13 cellular contexts compared by ENCODE assay signal in the genomic region with DNA sequence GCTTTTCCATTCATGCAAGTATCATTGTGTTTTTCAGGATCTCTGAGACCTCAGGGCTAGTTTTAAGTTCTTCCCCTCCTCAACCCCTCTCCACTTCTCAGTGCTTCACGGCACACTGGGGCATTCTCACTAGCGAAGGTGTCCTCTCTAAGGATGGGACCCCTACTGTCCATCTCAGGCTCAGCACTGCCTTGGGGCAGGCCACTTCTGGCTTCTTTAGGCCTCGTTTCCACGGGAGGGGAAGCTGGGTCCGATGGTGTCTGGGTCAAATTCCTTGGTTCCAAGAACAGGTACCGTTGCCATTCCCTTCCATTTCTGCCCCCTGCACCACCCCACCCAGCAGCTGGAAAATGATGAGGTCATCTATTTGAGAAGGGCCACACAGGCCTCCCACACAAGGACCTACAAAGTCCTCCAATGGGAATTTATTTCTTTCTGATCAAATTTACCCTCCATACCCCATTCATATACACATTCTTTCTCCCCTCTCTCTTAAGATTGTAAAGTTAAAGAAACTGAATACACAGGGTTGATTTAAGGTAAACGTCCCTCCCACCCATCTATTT. TPM values are rescaled to one million over a fixed set of nuclear protein-coding genes. Genes with fewer than 3 reads are reported as not detected.
DNase-seq lines count a peak whose midpoint lies in the region; ATAC-seq, FAIRE-seq and TF ChIP-seq lines count a peak whose summit lies in the region.
"Had no signal": no experiment of that assay in that cellular context is flagged by ENCODE, and none has a peak within 500 bp of the region (broad histone marks: within the 10 kb centered on the region; RNA-seq: fewer than 3 reads in every experiment).

No MANE protein-coding gene starts in this region.

- no peak for TF ChIP-seq CTCF in HEK293 (tag by site-specific recombination; IDR thresholded peaks at IDR 0.05)
- TF ChIP-seq CTCF in K562 (IDR thresholded peaks at IDR 0.05 in 2 of 3, conservative IDR thresholded peaks at IDR 0.05 in 1 of 3; ENCODE audit: insufficient read depth in 2 of 3, low read depth in 1 of 3, low read length in 3 of 3), result 0 out of 6 replicates have a peak, but pooled peaks of 1 of the 3 experiments have one; percentile 13

- POLR2A ChIA-PET in HEK293 (lab: Yijun Ruan, JAX), result interaction anchor here (1.1 kb wide), 1 partner anchor 127 kb away, joined by 4 read pairs; no protein-coding TSS in a partner anchor
- POLR2A ChIA-PET in K562 (lab: Yijun Ruan, JAX), result interaction anchor here (0.6 to 0.9 kb wide), 2 partner anchors 17 to 528 kb away, joined by 3 read pairs; no protein-coding TSS in a partner anchor

- no peak overlapping the region for H3K14ac ChIP-seq in trophoblast cell (ENCODE audit: low read length)

- H3K27me3 ChIP-seq in K562 (ENCODE audit: control insufficient read depth in 2 of 2, insufficient read depth in 2 of 2, low read length in 2 of 2) (peaks cover 0 to 6% of the 10 kb centered on the region in 2 experiments; a peak in 2 of 5 replicates), trophoblast cell (ENCODE audit: insufficient read depth, low read length) (no peaks in the 10 kb centered on the region)

- TF ChIP-seq POLR2A in K562 (conservative IDR thresholded peaks at IDR 0.05) (no peak), H54 (IDR thresholded peaks at IDR 0.05; ENCODE audit: low read depth, low read length) (no peak)

- no peaks in the 10 kb centered on the region for H4K20me1 ChIP-seq in K562 (replicated peaks; ENCODE audit: control insufficient read depth, insufficient read depth, low read length)

- H2AK5ac ChIP-seq in trophoblast cell (ENCODE audit: low read length), result no peak overlapping the region

- H4K12ac ChIP-seq in trophoblast cell (ENCODE audit: low read depth, low read length), result no peak overlapping the region

- peak; percentile 74 for ATAC-seq in K562

- H4K91ac ChIP-seq in trophoblast cell (ENCODE audit: low read depth, low read length), result no peak overlapping the region

- H4K8ac ChIP-seq in trophoblast cell (ENCODE audit: low read depth, low read length), result no peak overlapping the region

- no peaks in the 10 kb centered on the region for H3K4me1 ChIP-seq in HEK293 (ENCODE audit: control insufficient read depth, insufficient read depth, low read length)
- no peaks in the 10 kb centered on the region for H3K4me1 ChIP-seq in K562 (replicated peaks in 1 of 2; ENCODE audit: control insufficient read depth in 2 of 2, insufficient read depth in 2 of 2, low read length in 2 of 2)
- no peaks in the 10 kb centered on the region for H3K4me1 ChIP-seq in trophoblast cell (ENCODE audit: control insufficient read depth in 1 of 2, insufficient read depth in 2 of 2, low read length in 2 of 2)

- no peak overlapping the region for H2AFZ ChIP-seq in K562 (ENCODE audit: low read depth, low read length)
- H2AFZ ChIP-seq in trophoblast cell (ENCODE audit: insufficient read depth, low read length, poor library complexity), result no peak overlapping the region

- CTCF ChIA-PET in HEK293 (lab: Yijun Ruan, JAX), result interaction anchor here (0.5 to 2.8 kb wide), 25 partner anchors 8 to 626 kb away, joined by 3 to 16 read pairs (median 3); no protein-coding TSS in a partner anchor
- CTCF ChIA-PET in K562 (lab: Yijun Ruan, JAX; ENCODE audit: low intra/inter-chr PET ratio), result interaction anchor here (1.4 to 4.5 kb wide), 5 partner anchors 218 to 627 kb away, joined by 3 to 59 read pairs (median 11); no protein-coding TSS in a partner anchor

- H3K18ac ChIP-seq in trophoblast cell (ENCODE audit: low read length), result no peak overlapping the region

- 17% methylated on average over 7 of the region's 7 CpGs for WGBS in K562 (ENCODE audit: insufficient coverage, low coverage, missing lambda C conversion rate)
- no CpG with 5 or more reads among the region's 7 CpGs for WGBS in trophoblast cell (ENCODE audit: extremely low coverage, insufficient coverage, insufficient read length)

- no peak overlapping the region for H3K4me3 ChIP-seq in HEK293 (ENCODE audit: low read depth, low read length)
- no peak overlapping the region for H3K4me3 ChIP-seq in K562
- no peak overlapping the region for H3K4me3 ChIP-seq in trophoblast cell (ENCODE audit: low read depth, low read length)

- H3K9ac ChIP-seq in K562 (ENCODE audit: insufficient read depth in 1 of 2, low read depth in 2 of 2, low read length in 2 of 2) (no peak overlapping the region), trophoblast cell (ENCODE audit: low read length) (no peak overlapping the region)

- no peak overlapping the region for H3K4me2 ChIP-seq in K562 (ENCODE audit: insufficient read depth, low read length)
- no peak overlapping the region for H3K4me2 ChIP-seq in trophoblast cell (ENCODE audit: low read length)

- H2BK12ac ChIP-seq in trophoblast cell (ENCODE audit: low read length), result peak overlapping the region; percentile 6

- in situ Hi-C loops in K562 (cut with MboI), result loop anchor here (5.0 kb wide), 2 partner anchors 348 to 543 kb away; no protein-coding TSS in a partner anchor

- H3K27ac ChIP-seq in HEK293 (ENCODE audit: extremely low read depth, low read depth, low read length), result no peak overlapping the region
- H3K27ac ChIP-seq in K562 (ENCODE audit: extremely low read depth, low read depth, low read length), result no peak overlapping the region
- H3K27ac ChIP-seq in trophoblast cell (ENCODE audit: low read depth, low read length), result no peak overlapping the region
- H3K27ac ChIP-seq: RWPE1 had no signal

- no peaks in the 10 kb centered on the region for H3K9me1 ChIP-seq in K562 (ENCODE audit: control insufficient read depth, insufficient read depth, low read length)

- H3K79me1 ChIP-seq in trophoblast cell (ENCODE audit: low read length), result peaks cover 1% of the 10 kb centered on the region

- H3K23ac ChIP-seq in trophoblast cell (ENCODE audit: low read length), result no peak overlapping the region

- intact Hi-C loops in K562 (cut with micrococcal nuclease), result loop anchor here (1.0 to 5.0 kb wide), 3 partner anchors 217 to 533 kb away; no protein-coding TSS in a partner anchor

- no TSS peak for BruUV-seq in K562 (replicated peaks; lab: Mats Ljungman, UMichigan)

- DNase-seq in ELF-1 (ENCODE audit: low read depth, low spot score), result peak; percentile 37
- DNase-seq in K562 (ENCODE audit: extremely low read depth in 1 of 4, low spot score in 3 of 4), result peak in 1 of 4 experiments; percentile 23
- DNase-seq in trophoblast cell, result no peak
- no peak for DNase-seq in AG20443 (ENCODE audit: low spot score)
- DNase-seq in activated CD4-positive, CD25-positive, alpha-beta regulatory T cell treated with anti-CD3 and anti-CD28 coated beads, Interleukin-2, amount 50 U/mL, for 72 hours, result no peak
- DNase-seq in H54 (ENCODE audit: insufficient read length, low spot score), result no peak
- DNase-seq: DMS79, KG1, NCI-H1694, SIG-M5 had no signal

- no peak overlapping the region for H3K4ac ChIP-seq in trophoblast cell (ENCODE audit: low read depth, low read length)

- H3K36me3 ChIP-seq in HEK293 (ENCODE audit: control insufficient read depth in 2 of 2, insufficient read depth in 1 of 2, low read length in 2 of 2), result no peaks in the 10 kb centered on the region
- no peaks in the 10 kb centered on the region for H3K36me3 ChIP-seq in K562 (ENCODE audit: control insufficient read depth, insufficient read depth, low read length)
- H3K36me3 ChIP-seq in trophoblast cell (ENCODE audit: control insufficient read depth in 1 of 2, insufficient read depth in 2 of 2, low read length in 2 of 2), result no peaks in the 10 kb centered on the region

- no peak overlapping the region for H2BK120ac ChIP-seq in trophoblast cell (ENCODE audit: insufficient read depth, low read length, poor library complexity)

- FAIRE-seq in K562 (lab: Jason Lieb, UNC) (no peak), H54 (lab: Jason Lieb, UNC) (no peak)

- H2BK5ac ChIP-seq in trophoblast cell (ENCODE audit: low read depth, low read length, poor library complexity), result no peak overlapping the region

- TF ChIP-seq EP300 in K562 (IDR thresholded peaks at IDR 0.05; ENCODE audit: low read length), result no peak

- H3K9me3 ChIP-seq in HEK293 (ENCODE audit: control insufficient read depth, insufficient read depth, low read depth, low read length) (no peaks in the 10 kb centered on the region), K562 (replicated peaks; ENCODE audit: control insufficient read depth, insufficient read depth, low read depth, low read length) (no peaks in the 10 kb centered on the region), trophoblast cell (ENCODE audit: insufficient read depth, low read depth, low read length) (peaks cover 2% of the 10 kb centered on the region)

- H3K79me2 ChIP-seq in K562 (ENCODE audit: control insufficient read depth, insufficient read depth, low read length), result no peaks in the 10 kb centered on the region
- no peaks in the 10 kb centered on the region for H3K79me2 ChIP-seq in trophoblast cell (ENCODE audit: control insufficient read depth, insufficient read depth, low read length, poor library complexity)

- no peak for TF ChIP-seq RAD21 in K562 (CRISPR knock-in tag; conservative IDR thresholded peaks at IDR 0.05 in 1 of 2, IDR thresholded peaks at IDR 0.05 in 1 of 2)

RNA-seq across cellular contexts. Expression of a gene that starts 17.2 kb away (rescaled TPM):
- 217 and 324 TPM in 2 replicates for total RNA-seq in K562 (2011; cell fraction: chromatin; rRNA removed; ENCODE audit: low replicate concordance)
- 221 and 239 TPM in 2 replicates for total RNA-seq in K562 (2011; cell fraction: nucleolus; rRNA removed)
- 270 and 367 TPM in 2 replicates for total RNA-seq in K562 (2011; cell fraction: nucleoplasm; rRNA removed)
- total RNA-seq in K562 (2014; rRNA removed) (266 and 294 TPM in 2 replicates), K562 (2014; rRNA removed; fragmentation: Illumina TruSeq; extraction: Trizol) (212 and 224 TPM in 2 replicates), K562 (2015; rRNA removed; fragmentation: Illumina TruSeq; extraction: Trizol) (216 and 220 TPM in 2 replicates), K562 (2021) (422 and 439 TPM in 2 replicates)
- polyA plus RNA-seq in K562 (2011; rRNA removed) (321 and 329 TPM in 2 replicates), K562 (2014; fragmentation: Illumina TruSeq; extraction: Trizol) (648 and 649 TPM in 2 replicates), K562 (2014; fragmentation: Nextera tagmentation; extraction: Ambion mirVana) (100 to 1,000 TPM; 128 to 129 TPM), K562 (2014; rRNA removed) (343 and 398 TPM in 2 replicates)
- 659 and 699 TPM in 2 replicates for polyA plus RNA-seq in K562 (2011; cell fraction: cytosol; rRNA removed)
- polyA plus RNA-seq in K562 (2011; cell fraction: nucleus; rRNA removed), result 480 and 564 TPM in 2 replicates
- 497 and 536 TPM in 2 replicates for polyA plus RNA-seq in K562 (2012)
- polyA minus RNA-seq in K562 (2011; rRNA and poly(A)+ RNA removed), result 360 and 482 TPM in 2 replicates
- polyA minus RNA-seq in K562 (2011; cell fraction: cytosol; rRNA and poly(A)+ RNA removed), result 377 and 397 TPM in 2 replicates
- 103 and 150 TPM in 2 replicates for polyA minus RNA-seq in K562 (2011; cell fraction: nucleus; rRNA and poly(A)+ RNA removed)
- polyA plus RNA-seq in trophoblast cell (2013), result 1,560 and 1,575 TPM in 2 replicates

RNA-seq across cellular contexts. Expression of a gene that starts 19.0 kb away (rescaled TPM):
- total RNA-seq in K562 (2011; cell fraction: chromatin; rRNA removed; ENCODE audit: low replicate concordance), result 0.42 and 1.3 TPM in 2 replicates
- total RNA-seq in K562 (2011; cell fraction: nucleolus; rRNA removed), result 0.50 and 0.79 TPM in 2 replicates
- total RNA-seq in K562 (2011; cell fraction: nucleoplasm; rRNA removed), result 0.92 and 1.1 TPM in 2 replicates
- total RNA-seq in K562 (2014; rRNA removed), result 0.73 and 2.5 TPM in 2 replicates
- total RNA-seq in K562 (2014; rRNA removed; fragmentation: Illumina TruSeq; extraction: Trizol), result 0.25 and 0.45 TPM in 2 replicates
- 0.64 and 0.69 TPM in 2 replicates for total RNA-seq in K562 (2015; rRNA removed; fragmentation: Illumina TruSeq; extraction: Trizol)
- total RNA-seq in K562 (2021), result 1.2 and 1.3 TPM in 2 replicates
- polyA plus RNA-seq in K562 (2011; rRNA removed), result 0.07 TPM in 2 replicates
- polyA plus RNA-seq in K562 (2011; cell fraction: cytosol; rRNA removed), result not detected in 2 replicates
- 0.22 and 0.37 TPM in 2 replicates for polyA plus RNA-seq in K562 (2011; cell fraction: nucleus; rRNA removed)
- 0.91 and 1.0 TPM in 2 replicates for polyA plus RNA-seq in K562 (2012)
- 0.21 and 0.90 TPM in 2 replicates for polyA plus RNA-seq in K562 (2014; fragmentation: Illumina TruSeq; extraction: Trizol)
- under 1 TPM; 0.04 to 0.14 TPM for polyA plus RNA-seq in K562 (2014; fragmentation: Nextera tagmentation; extraction: Ambion mirVana)
- 1.0 and 1.8 TPM in 2 replicates for polyA plus RNA-seq in K562 (2014; rRNA removed)
- polyA minus RNA-seq in K562 (2011; rRNA and poly(A)+ RNA removed), result not detected in 2 replicates
- not detected in 2 replicates for polyA minus RNA-seq in K562 (2011; cell fraction: cytosol; rRNA and poly(A)+ RNA removed)
- polyA minus RNA-seq in K562 (2011; cell fraction: nucleus; rRNA and poly(A)+ RNA removed), result not detected in 2 replicates
- polyA plus RNA-seq in trophoblast cell (2013), result 0.35 and 0.56 TPM in 2 replicates
- polyA plus RNA-seq: CD14-positive monocyte had no signal
